ENCODE assay signal across 1 cellular context in genomic region chr5:119304439-119304838, GRCh38.
TF ChIP-seq lines count a peak whose summit lies in the region.

No MANE protein-coding gene starts in this region.

TF ChIP-seq in endothelial cell of umbilical vein, 7 proteins besides CTCF, POLR2A, EP300 and RAD21:
- TF ChIP-seq FOS (IDR thresholded peaks at IDR 0.05; ENCODE audit: borderline replicate concordance, insufficient read depth, low read length) (no peak), GATA2 (IDR thresholded peaks at IDR 0.05; ENCODE audit: insufficient read depth, insufficient read length, low read depth, low read length) (peak; percentile 31)
